9 cellular contexts compared by ENCODE assay signal in genomic region chr12:81450920-81451739, GRCh38.
DNase-seq lines count a peak whose midpoint lies in the region; ATAC-seq and TF ChIP-seq lines count a peak whose summit lies in the region.
"Had no signal": no experiment of that assay in that cellular context is flagged by ENCODE, and none has a peak within 500 bp of the region (broad histone marks: within the 10 kb centered on the region; RNA-seq: fewer than 3 reads in every experiment).

No MANE protein-coding gene starts in this region.

- H3K4me3 ChIP-seq in NT2/D1 (ENCODE audit: insufficient read length, low read depth) (no peak overlapping the region), endodermal cell (ENCODE audit: low read length) (no peak overlapping the region)
- H3K4me3 ChIP-seq in effector memory CD4-positive, alpha-beta T cell (ENCODE audit: insufficient read depth, low read depth, low read length, poor library complexity, severe bottlenecking): no peak overlapping the region

- no peaks in the 10 kb centered on the region for H3K9me3 Mint-ChIP-seq in stimulated activated naive CD8-positive, alpha-beta T cell treated with anti-CD3 and anti-CD28 coated beads, Interleukin-15, amount 100 ng/mL, for 72 hours
- no peaks in the 10 kb centered on the region for H3K9me3 Mint-ChIP-seq in endodermal cell
- peaks cover 5% of the 10 kb centered on the region for H3K9me3 Mint-ChIP-seq in mesothelial cell of epicardium
- H3K9me3 Mint-ChIP-seq: dendritic cell treated with granulocyte-macrophage colony-stimulating factor and Interleukin-4, amounts not matched to agents 40 ng/mL and 50 ng/mL, for 4 days had no signal

- H3K36me3 Mint-ChIP-seq in endodermal cell (ENCODE audit: low read depth): no peaks in the 10 kb centered on the region
- no peaks in the 10 kb centered on the region for H3K36me3 Mint-ChIP-seq in mesothelial cell of epicardium

- no peaks in the 10 kb centered on the region for H3K4me1 Mint-ChIP-seq in stimulated activated naive CD8-positive, alpha-beta T cell treated with anti-CD3 and anti-CD28 coated beads, Interleukin-15, amount 100 ng/mL, for 72 hours
- H3K4me1 Mint-ChIP-seq in endodermal cell (no peaks in the 10 kb centered on the region), mesothelial cell of epicardium (no peaks in the 10 kb centered on the region)

- H3K9ac ChIP-seq in NT2/D1 (ENCODE audit: insufficient read length, low read depth): no peak overlapping the region
- H3K9ac ChIP-seq in endodermal cell (ENCODE audit: extremely low read depth, low read length, poor library complexity, severe bottlenecking): no peak overlapping the region

- ATAC-seq in stimulated activated naive CD8-positive, alpha-beta T cell treated with anti-CD3 and anti-CD28 coated beads, Interleukin-15, Interleukin-2, amounts not matched to agents 100 U/mL and 50 U/mL, for 24 hours: no peak
- no peak for ATAC-seq in stimulated activated naive CD8-positive, alpha-beta T cell treated with anti-CD3 and anti-CD28 coated beads, Interleukin-15, amount 100 ng/mL, for 72 hours
- peak; percentile 64 for ATAC-seq in HG03565 (IDR thresholded peaks at IDR 0.05; ENCODE audit: unreplicated experiment)

- TF ChIP-seq CTCF in endodermal cell (conservative IDR thresholded peaks at IDR 0.05): peak; percentile 85
- TF ChIP-seq CTCF in mesothelial cell of epicardium (IDR thresholded peaks at IDR 0.05; ENCODE audit: unreplicated experiment): peak; percentile 85

- WGBS in endodermal cell (ENCODE audit: insufficient coverage in 1 of 2, insufficient read length in 1 of 2), 2 experiments: 0 to 10% methylated on average over 1 to 2 of the region's 5 CpGs

- H3K9me3 ChIP-seq in NT2/D1 (ENCODE audit: insufficient read depth, low read length) (no peaks in the 10 kb centered on the region), endodermal cell (ENCODE audit: control insufficient read depth, low read length) (no peaks in the 10 kb centered on the region)
- H3K9me3 ChIP-seq in effector memory CD4-positive, alpha-beta T cell (ENCODE audit: control insufficient read depth, low read length): no peaks in the 10 kb centered on the region

- no peaks in the 10 kb centered on the region for H3K27me3 ChIP-seq in NT2/D1 (ENCODE audit: insufficient read depth, insufficient read length)
- no peaks in the 10 kb centered on the region for H3K27me3 ChIP-seq in endodermal cell (ENCODE audit: control insufficient read depth, insufficient read depth, low read length, poor library complexity, severe bottlenecking)
- no peaks in the 10 kb centered on the region for H3K27me3 ChIP-seq in effector memory CD4-positive, alpha-beta T cell (replicated peaks; ENCODE audit: control insufficient read depth, insufficient read depth, low read length, poor library complexity, severe bottlenecking)

- no peak overlapping the region for H3K27ac Mint-ChIP-seq in stimulated activated naive CD8-positive, alpha-beta T cell treated with anti-CD3 and anti-CD28 coated beads, Interleukin-15, amount 100 ng/mL, for 72 hours
- H3K27ac Mint-ChIP-seq in endodermal cell (no peak overlapping the region), mesothelial cell of epicardium (no peak overlapping the region)
- H3K27ac Mint-ChIP-seq: dendritic cell treated with granulocyte-macrophage colony-stimulating factor and Interleukin-4, amounts not matched to agents 40 ng/mL and 50 ng/mL, for 4 days had no signal

- no peak overlapping the region for H3K4me3 Mint-ChIP-seq in stimulated activated naive CD8-positive, alpha-beta T cell treated with anti-CD3 and anti-CD28 coated beads, Interleukin-15, amount 100 ng/mL, for 72 hours
- H3K4me3 Mint-ChIP-seq in endodermal cell (no peak overlapping the region), mesothelial cell of epicardium (no peak overlapping the region)
- H3K4me3 Mint-ChIP-seq: dendritic cell treated with granulocyte-macrophage colony-stimulating factor and Interleukin-4, amounts not matched to agents 40 ng/mL and 50 ng/mL, for 4 days had no signal

- H3K4me1 ChIP-seq in NT2/D1 (ENCODE audit: insufficient read depth, insufficient read length): no peaks in the 10 kb centered on the region
- H3K4me1 ChIP-seq in endodermal cell (ENCODE audit: control insufficient read depth, insufficient read depth, low read length): no peaks in the 10 kb centered on the region
- H3K4me1 ChIP-seq in effector memory CD4-positive, alpha-beta T cell (ENCODE audit: control insufficient read depth, insufficient read depth, low read length, poor library complexity, severe bottlenecking): no peaks in the 10 kb centered on the region

- no peaks in the 10 kb centered on the region for H3K27me3 Mint-ChIP-seq in stimulated activated naive CD8-positive, alpha-beta T cell treated with anti-CD3 and anti-CD28 coated beads, Interleukin-15, amount 100 ng/mL, for 72 hours
- H3K27me3 Mint-ChIP-seq in endodermal cell (ENCODE audit: insufficient read depth): no peaks in the 10 kb centered on the region
- H3K27me3 Mint-ChIP-seq in mesothelial cell of epicardium (ENCODE audit: low read depth): peaks cover 14% of the 10 kb centered on the region
- H3K27me3 Mint-ChIP-seq: dendritic cell treated with granulocyte-macrophage colony-stimulating factor and Interleukin-4, amounts not matched to agents 40 ng/mL and 50 ng/mL, for 4 days had no signal

- peak; percentile 3 for DNase-seq in stimulated activated naive CD8-positive, alpha-beta T cell treated with anti-CD3 and anti-CD28 coated beads, Interleukin-15, Interleukin-2, amounts not matched to agents 100 U/mL and 50 U/mL, for 24 hours
- DNase-seq in stimulated activated naive CD8-positive, alpha-beta T cell treated with anti-CD3 and anti-CD28 coated beads, Interleukin-15, amount 100 ng/mL, for 72 hours: no peak
- DNase-seq in NT2/D1 (ENCODE audit: low read depth, low spot score) (peak; percentile 81), endodermal cell (peak; percentile 89), mesothelial cell of epicardium (ENCODE audit: low spot score in 2 of 2, unreplicated experiment in 2 of 2) (no peak), GDM1 (lab: John Stamatoyannopoulos, UW) (no peak)
- no peak for DNase-seq in effector memory CD4-positive, alpha-beta T cell

- no peak overlapping the region for H3K27ac ChIP-seq in endodermal cell (ENCODE audit: low read depth, low read length)
- H3K27ac ChIP-seq in effector memory CD4-positive, alpha-beta T cell (ENCODE audit: insufficient read depth, low read length, poor library complexity, severe bottlenecking): no peak overlapping the region

- H3K36me3 ChIP-seq in NT2/D1 (ENCODE audit: insufficient read depth, insufficient read length, low read length): no peaks in the 10 kb centered on the region
- no peaks in the 10 kb centered on the region for H3K36me3 ChIP-seq in endodermal cell (ENCODE audit: control insufficient read depth, insufficient read depth, low read length)
- no peaks in the 10 kb centered on the region for H3K36me3 ChIP-seq in effector memory CD4-positive, alpha-beta T cell (ENCODE audit: control insufficient read depth, insufficient read depth, low read length)

Comparison
In these comparisons a context has a peak if more than half of its experiments do, and no peak if none do; other contexts are left out.
1. DNase-seq: peak in stimulated activated naive CD8-positive, alpha-beta T cell treated with anti-CD3 and anti-CD28 coated beads, Interleukin-15, Interleukin-2, amounts not matched to agents 100 U/mL and 50 U/mL, for 24 hours (single experiment), NT2/D1 (single experiment) and endodermal cell (single experiment); none in stimulated activated naive CD8-positive, alpha-beta T cell treated with anti-CD3 and anti-CD28 coated beads, Interleukin-15, amount 100 ng/mL, for 72 hours (0 of 2), mesothelial cell of epicardium (0 of 2), GDM1 (single experiment) and effector memory CD4-positive, alpha-beta T cell (0 of 3).